In the genomic region with DNA sequence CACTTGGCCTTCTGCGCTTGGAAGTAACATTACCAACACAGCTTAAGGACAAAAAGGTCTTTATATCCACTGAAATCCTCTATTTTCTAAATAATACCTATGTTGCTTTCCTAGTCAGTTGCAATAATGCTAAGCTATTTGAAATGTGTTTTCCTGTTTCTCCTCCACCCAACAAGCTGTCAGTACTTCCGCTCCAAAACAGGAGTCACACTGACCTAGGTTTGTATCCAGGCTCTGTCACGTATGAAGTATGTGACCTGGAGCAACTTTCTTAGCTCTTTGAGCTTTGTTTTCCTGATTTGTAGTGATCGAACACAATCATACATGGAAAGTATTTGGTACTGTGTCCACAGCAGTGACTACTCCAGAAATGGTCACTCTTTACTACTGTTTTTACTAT, we compare ENCODE assay signal across 18 cellular contexts. TPM values are rescaled to one million over a fixed set of nuclear protein-coding genes. Genes with fewer than 3 reads are reported as not detected.
DNase-seq lines count a peak whose midpoint lies in the region; ATAC-seq, FAIRE-seq and TF ChIP-seq lines count a peak whose summit lies in the region.
"Had no signal": no experiment of that assay in that cellular context is flagged by ENCODE, and none has a peak within 500 bp of the region (broad histone marks: within the 10 kb centered on the region; RNA-seq: fewer than 3 reads in every experiment).

No MANE protein-coding gene starts in this region.

- H3K27ac ChIP-seq in BLaER1 (no peak overlapping the region), lung (ENCODE audit: low read depth in 1 of 2, low read length in 1 of 2) (no peak overlapping the region), gastrocnemius medialis (peak overlapping the region in 3 of 4 donors; percentile 10 to 52 (median 43))
- H3K27ac ChIP-seq: BLaER1 treated with 17β-estradiol and CSF1 and Interleukin-3, amounts not matched to agents 10 nM and 100 nM had no signal

- H3K9ac ChIP-seq in BLaER1 = no peak overlapping the region
- H3K9ac ChIP-seq: BLaER1 treated with 17β-estradiol and CSF1 and Interleukin-3, amounts not matched to agents 10 nM and 100 nM had no signal

- no peaks in the 10 kb centered on the region for H3K36me3 ChIP-seq in BLaER1
- no peaks in the 10 kb centered on the region for H3K36me3 ChIP-seq in lung (ENCODE audit: control insufficient read depth in 2 of 2, insufficient read depth in 2 of 2, low read length in 2 of 2)
- no peaks in the 10 kb centered on the region for H3K36me3 ChIP-seq in gastrocnemius medialis

- TF ChIP-seq CTCF in lung (IDR thresholded peaks at IDR 0.05; ENCODE audit: control extremely low read depth, extremely low read depth) = no peak
- TF ChIP-seq CTCF in gastrocnemius medialis (IDR thresholded peaks at IDR 0.05 in 4 of 5, conservative IDR thresholded peaks at IDR 0.05 in 1 of 5) = no peak

- peak overlapping the region; percentile 55; the same call in 1 of the 2 replicates for H3K4me2 ChIP-seq in BLaER1
- H3K4me2 ChIP-seq: GM23338 had no signal

- H3K27me3 ChIP-seq in BLaER1 = no peaks in the 10 kb centered on the region
- H3K27me3 ChIP-seq in lung (ENCODE audit: control insufficient read depth, insufficient read depth) = no peaks in the 10 kb centered on the region
- H3K27me3 ChIP-seq in gastrocnemius medialis = no peaks in the 10 kb centered on the region
- H3K27me3 ChIP-seq: BLaER1 treated with 17β-estradiol and CSF1 and Interleukin-3, amounts not matched to agents 10 nM and 100 nM had no signal

- ATAC-seq in lung (ENCODE audit: insufficient read depth, low FRiP score) = no peak
- ATAC-seq in gastrocnemius medialis = no peak
- no peak for ATAC-seq in HG03108 (IDR thresholded peaks at IDR 0.05; ENCODE audit: unreplicated experiment)
- no peak for ATAC-seq in activated CD8-positive, alpha-beta memory T cell treated with anti-CD3 and anti-CD28 coated beads, Interleukin-2, amount 10 ng/mL, durations not matched to agents 7 days and 5 days
- ATAC-seq: CD8-positive, alpha-beta T cell; GM12878; GM23338 had no signal

- H3K27ac Mint-ChIP-seq in activated CD8-positive, alpha-beta memory T cell treated with anti-CD3 and anti-CD28 coated beads, Interleukin-2, amount 10 ng/mL, durations not matched to agents 7 days and 5 days = no peak overlapping the region
- H3K27ac Mint-ChIP-seq: CD8-positive, alpha-beta T cell; GM23338 had no signal

- TF ChIP-seq POLR2A in GM12891 (IDR thresholded peaks at IDR 0.05; ENCODE audit: low read depth, low read length) (no peak), gastrocnemius medialis (IDR thresholded peaks at IDR 0.05) (no peak)

- intact Hi-C loops in gastrocnemius medialis (cut with DNase I; ENCODE audit: low total_unique reads) = no loop called here

- H3K9me3 Mint-ChIP-seq in activated CD8-positive, alpha-beta memory T cell treated with anti-CD3 and anti-CD28 coated beads, Interleukin-2, amount 10 ng/mL, durations not matched to agents 7 days and 5 days (ENCODE audit: low read depth) = no peaks in the 10 kb centered on the region
- H3K9me3 Mint-ChIP-seq: CD8-positive, alpha-beta T cell; GM23338 had no signal

- no peaks in the 10 kb centered on the region for H4K20me1 ChIP-seq in BLaER1
- H4K20me1 ChIP-seq: BLaER1 treated with 17β-estradiol and CSF1 and Interleukin-3, amounts not matched to agents 10 nM and 100 nM had no signal

- peak; percentile 78 for FAIRE-seq in GM12891 (lab: Jason Lieb, UNC)
- FAIRE-seq: A204.1, GM12878, H54 had no signal

- in situ Hi-C loops in gastrocnemius medialis (cut with MboI; ENCODE audit: low sequenced_read_pairs in 4 of 4) = no loop called here

- H3K4me1 ChIP-seq in BLaER1 = peaks cover 69% of the 10 kb centered on the region
- H3K4me1 ChIP-seq in lung (ENCODE audit: control insufficient read depth in 2 of 2, insufficient read depth in 2 of 2, low read length in 2 of 2) = no peaks in the 10 kb centered on the region
- peaks cover 11 to 17% of the 10 kb centered on the region in 2 donors for H3K4me1 ChIP-seq in gastrocnemius medialis

- no peak overlapping the region for H3K4me3 ChIP-seq in BLaER1
- no peak overlapping the region for H3K4me3 ChIP-seq in lung
- no peak overlapping the region for H3K4me3 ChIP-seq in gastrocnemius medialis
- H3K4me3 ChIP-seq: BLaER1 treated with 17β-estradiol and CSF1 and Interleukin-3, amounts not matched to agents 10 nM and 100 nM; GM12878; GM23338 had no signal

- whole genome bisulfite sequencing in lung, 2 donors = 76 to 89% methylated on average over 4 of the region's 4 CpGs

- DNase-seq in GM12891 (ENCODE audit: insufficient read length, low spot score) (no peak), lung (ENCODE audit: low spot score) (peak; percentile 19), gastrocnemius medialis (no peak)
- no peak for DNase-seq in activated effector memory CD4-positive, alpha-beta T cell treated with anti-CD3 and anti-CD28 coated beads, Interleukin-2, amount 50 U/mL, for 16 hours
- DNase-seq in activated CD8-positive, alpha-beta memory T cell treated with anti-CD3 and anti-CD28 coated beads, Interleukin-2, amount 10 ng/mL, durations not matched to agents 7 days and 5 days = no peak
- DNase-seq: Calu3; CD8-positive, alpha-beta T cell; DMS79 treated with DMSO at 0.1 percent for 48 hours; EL; HCEC 1CT; KG1 had no signal

- H3K9me3 ChIP-seq in BLaER1 = peaks cover 44% of the 10 kb centered on the region
- H3K9me3 ChIP-seq in lung (ENCODE audit: control insufficient read depth in 2 of 2, insufficient read depth in 1 of 2, low read length in 1 of 2) = no peaks in the 10 kb centered on the region
- no peaks in the 10 kb centered on the region for H3K9me3 ChIP-seq in gastrocnemius medialis

- no peaks in the 10 kb centered on the region for H3K36me3 Mint-ChIP-seq in activated CD8-positive, alpha-beta memory T cell treated with anti-CD3 and anti-CD28 coated beads, Interleukin-2, amount 10 ng/mL, durations not matched to agents 7 days and 5 days
- H3K36me3 Mint-ChIP-seq: CD8-positive, alpha-beta T cell had no signal

- H3K27me3 Mint-ChIP-seq in activated CD8-positive, alpha-beta memory T cell treated with anti-CD3 and anti-CD28 coated beads, Interleukin-2, amount 10 ng/mL, durations not matched to agents 7 days and 5 days = peaks cover 13% of the 10 kb centered on the region

- CTCF ChIA-PET in activated CD8-positive, alpha-beta memory T cell treated with anti-CD3 and anti-CD28 coated beads, Interleukin-2, amount 10 ng/mL, durations not matched to agents 7 days and 5 days (lab: Charles Lee) = interaction anchor here (1.5 kb wide), 1 partner anchor 99 kb away, joined by 5 read pairs; no protein-coding TSS in a partner anchor

- no peaks in the 10 kb centered on the region for H3K4me1 Mint-ChIP-seq in activated CD8-positive, alpha-beta memory T cell treated with anti-CD3 and anti-CD28 coated beads, Interleukin-2, amount 10 ng/mL, durations not matched to agents 7 days and 5 days
- H3K4me1 Mint-ChIP-seq: GM23338 had no signal

- no peak overlapping the region for H3K4me3 Mint-ChIP-seq in activated CD8-positive, alpha-beta memory T cell treated with anti-CD3 and anti-CD28 coated beads, Interleukin-2, amount 10 ng/mL, durations not matched to agents 7 days and 5 days
- H3K4me3 Mint-ChIP-seq: CD8-positive, alpha-beta T cell; GM23338 had no signal

TF ChIP-seq in GM12891, 5 proteins besides CTCF, POLR2A, EP300 and RAD21:
- TF ChIP-seq PAX5 (IDR thresholded peaks at IDR 0.05; ENCODE audit: insufficient read depth, low read length, severe bottlenecking) (no peak), POU2F2 (IDR thresholded peaks at IDR 0.05; ENCODE audit: low read depth, low read length) (no peak), TAF1 (IDR thresholded peaks at IDR 0.05; ENCODE audit: low read depth, low read length) (no peak), SPI1 (IDR thresholded peaks at IDR 0.05; ENCODE audit: low read depth, low read length) (no peak), POLR2AphosphoS5 (IDR thresholded peaks at IDR 0.05; ENCODE audit: low read depth, low read length) (no peak)

RNA-seq across cellular contexts. Expression of gene MYLK3, which starts 24.3 kb away (rescaled TPM):
- 0.21 TPM for polyA plus RNA-seq in GM12891 (2012; ENCODE audit: low read depth, missing spikeins)
- total RNA-seq in lung (1 to 10 TPM; 2.3 to 4.6 TPM), gastrocnemius medialis (1 to 10 TPM; 2.4 to 9.2 (median 5.2) TPM)
- polyA plus RNA-seq in lung = under 1 TPM; 0.16 to 0.48 TPM
- not detected for total RNA-seq in activated CD8-positive, alpha-beta memory T cell treated with anti-CD3 and anti-CD28 coated beads, Interleukin-2, amount 10 ng/mL, durations not matched to agents 7 days and 5 days
- total RNA-seq: CD8-positive, alpha-beta T cell had no signal

RNA-seq across cellular contexts. Expression of gene C16orf87, which starts 58.5 kb away (rescaled TPM):
- 15.4 TPM for polyA plus RNA-seq in GM12891 (2012; ENCODE audit: low read depth, missing spikeins)
- total RNA-seq in lung (10 to 100 TPM in 1 of 2 donors, 1 to 10 TPM in 1; 5.1 to 17.2 TPM), gastrocnemius medialis (10 to 100 TPM; 13.5 to 22.4 (median 20.3) TPM)
- polyA plus RNA-seq in lung = 1 to 10 TPM; 2.8 to 4.8 TPM
- 10 to 100 TPM; 13.3 to 19.1 TPM for total RNA-seq in activated CD8-positive, alpha-beta memory T cell treated with anti-CD3 and anti-CD28 coated beads, Interleukin-2, amount 10 ng/mL, durations not matched to agents 7 days and 5 days

Comparison
In these comparisons a context has a peak if more than half of its experiments do, and no peak if none do; other contexts are left out.
1. H3K27ac ChIP-seq: peak in gastrocnemius medialis (3 of 4); none in BLaER1 (single experiment) and lung (0 of 2).